Comparison of ENCODE assay signal across 1 cellular context in genomic region chr19:12617646-12618045, GRCh38.
TF ChIP-seq lines count a peak whose summit lies in the region.

No MANE protein-coding gene starts in this region.

TF ChIP-seq in H1, 55 proteins besides CTCF, POLR2A, EP300 and RAD21:
- TF ChIP-seq NANOG (IDR thresholded peaks at IDR 0.05; ENCODE audit: insufficient read depth, low read depth, low read length, poor library complexity, severe bottlenecking) (no peak), ATF3 (IDR thresholded peaks at IDR 0.05; ENCODE audit: insufficient read depth, low read depth, low read length) (no peak), CEBPB (IDR thresholded peaks at IDR 0.05; ENCODE audit: low read depth, low read length) (no peak), RNF2 (IDR thresholded peaks at IDR 0.05; ENCODE audit: borderline replicate concordance, low read depth, low read length, missing control alignments, poor library complexity, severe bottlenecking) (no peak), KDM5A (IDR thresholded peaks at IDR 0.05; ENCODE audit: low read length) (no peak), JUN (IDR thresholded peaks at IDR 0.05; ENCODE audit: low read depth, low read length) (no peak), NRF1 (IDR thresholded peaks at IDR 0.05; ENCODE audit: low read depth, low read length) (no peak), EZH2 (IDR thresholded peaks at IDR 0.05; ENCODE audit: low read depth, low read length, severe bottlenecking) (no peak), TCF12 (IDR thresholded peaks at IDR 0.05; ENCODE audit: low read depth, low read length) (no peak), TAF7 (optimal IDR thresholded peaks at IDR 0.05; ENCODE audit: borderline replicate concordance, low read depth, low read length) (no peak), PHF8 (conservative IDR thresholded peaks at IDR 0.05; ENCODE audit: low read depth, low read length) (no peak), RFX5 (IDR thresholded peaks at IDR 0.05; ENCODE audit: borderline replicate concordance, low read depth, low read length) (no peak), CHD1 (IDR thresholded peaks at IDR 0.05; ENCODE audit: low read depth, low read length) (no peak), SIN3A (conservative IDR thresholded peaks at IDR 0.05 in 1 of 2, IDR thresholded peaks at IDR 0.05 in 1 of 2; ENCODE audit: low read depth in 1 of 2, low read length in 2 of 2) (no peak)
TF ChIP-seq in H1: peak in this region for 0.
